In genomic region chr5:146897061-146897460, GRCh38 we compare ENCODE assay signal across 8 cellular contexts. TPM values are rescaled to one million over a fixed set of nuclear protein-coding genes. Genes with fewer than 3 reads are reported as not detected.
"Had no signal": no experiment of that assay in that cellular context is flagged by ENCODE, and none has a peak within 500 bp of the region (broad histone marks: within the 10 kb centered on the region; RNA-seq: fewer than 3 reads in every experiment).

No MANE protein-coding gene starts in this region.

- H3K4me3 ChIP-seq: GM23248, HAP-1, K562 had no signal

- DNase-seq: GM23248, GOT3, H7, HFFc6, IMR-90 had no signal

- H3K9ac ChIP-seq: GM23248 had no signal

- H3K27ac ChIP-seq: GM23248 had no signal

- ATAC-seq: HCT116, K562 had no signal

- H3K36me3 ChIP-seq: HAP-1 had no signal

RNA-seq across cellular contexts. Expression of gene PPP2R2B, which starts 18.5 kb away (rescaled TPM):
- polyA plus RNA-seq: IMR-90, K562 had no signal
